In genomic region chr4:98997176-98997575, GRCh38 we compare ENCODE assay signal across 2 cellular contexts.
TF ChIP-seq lines count a peak whose summit lies in the region.

No MANE protein-coding gene starts in this region.

TF ChIP-seq in GM12878, 131 proteins besides CTCF, POLR2A, EP300 and RAD21 (continued from another document):
- peak; percentile 69; the same call in 1 of the 2 replicates for TF ChIP-seq MLLT1 (IDR thresholded peaks at IDR 0.05)
- TF ChIP-seq WRNIP1 (IDR thresholded peaks at IDR 0.05; ENCODE audit: borderline replicate concordance, low read depth, low read length): no peak
TF ChIP-seq in GM12878: peak in this region for 1.

TF ChIP-seq in neural cell, 6 proteins besides CTCF, POLR2A, EP300 and RAD21:
- TF ChIP-seq REST (IDR thresholded peaks at IDR 0.05; ENCODE audit: borderline replicate concordance) (no peak), MXI1 (conservative IDR thresholded peaks at IDR 0.05; ENCODE audit: poor library complexity, severe bottlenecking) (no peak), EZH2 (IDR thresholded peaks at IDR 0.05; ENCODE audit: borderline replicate concordance, insufficient read depth, low read length, poor library complexity, severe bottlenecking) (no peak), SMC3 (conservative IDR thresholded peaks at IDR 0.05; ENCODE audit: poor library complexity) (no peak), TAF1 (IDR thresholded peaks at IDR 0.05; ENCODE audit: low read depth) (no peak), POLR2AphosphoS5 (IDR thresholded peaks at IDR 0.05) (no peak)
